Comparison of ENCODE assay signal across 25 cellular contexts in the genomic region with DNA sequence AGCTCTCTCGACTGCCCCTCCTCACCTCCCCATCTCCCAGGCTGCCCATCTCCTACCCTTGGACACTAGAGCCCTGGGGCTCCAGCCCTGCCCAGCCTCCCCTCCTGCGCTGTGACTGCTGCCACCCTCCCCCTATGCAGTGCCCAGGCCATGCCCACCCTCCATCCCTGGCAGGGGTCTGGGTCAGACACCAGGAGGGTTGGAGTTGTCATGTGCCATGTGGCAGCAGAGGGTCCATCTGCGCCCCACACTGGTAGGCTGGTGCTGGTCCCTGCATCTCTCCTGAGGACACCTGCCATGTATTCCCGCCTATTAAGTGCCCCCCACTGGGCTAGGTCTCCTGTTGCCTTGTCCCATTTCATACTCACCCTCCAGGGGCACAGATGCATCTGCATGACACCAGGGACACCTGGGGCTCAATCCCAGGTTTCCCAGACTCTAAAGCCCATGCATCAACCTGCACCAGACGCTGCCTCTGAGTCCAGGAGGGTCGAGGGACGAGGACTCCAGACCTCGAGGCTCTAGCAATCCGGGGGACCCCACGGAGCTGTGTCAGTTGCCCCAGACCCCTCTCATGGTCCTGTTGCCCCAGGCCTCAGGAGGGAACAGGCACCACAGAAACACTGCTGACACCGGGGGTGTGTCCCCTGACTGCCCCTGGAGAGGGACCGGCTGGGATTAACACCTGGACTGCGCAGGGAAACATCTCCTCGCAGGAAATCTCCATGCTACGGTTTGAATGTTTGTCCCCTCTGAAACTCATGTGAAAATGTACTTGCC.
"Had no signal": no experiment of that assay in that cellular context is flagged by ENCODE, and none has a peak within 500 bp of the region (broad histone marks: within the 10 kb centered on the region; RNA-seq: fewer than 3 reads in every experiment).

No MANE protein-coding gene starts in this region.

- H3K4me3 Mint-ChIP-seq: activated B cell treated with CpG ODN at 0.5 μM for 24 hours; activated CD4-positive, alpha-beta T cell treated with anti-CD3 and anti-CD28 coated beads for 36 hours; activated naive CD8-positive, alpha-beta T cell; naive thymus-derived CD8-positive, alpha-beta T cell; neural progenitor cell; stimulated activated naive CD8-positive, alpha-beta T cell treated with anti-CD3 and anti-CD28 coated beads, Interleukin-15, Interleukin-2, amounts not matched to agents 100 ng/mL and 50 ng/mL, for 24 hours; T-helper 17 cell had no signal

- H3K9me3 Mint-ChIP-seq: activated B cell treated with CpG ODN at 0.5 μM for 24 hours; naive thymus-derived CD8-positive, alpha-beta T cell; stimulated activated naive CD8-positive, alpha-beta T cell treated with anti-CD3 and anti-CD28 coated beads, Interleukin-15, Interleukin-2, amounts not matched to agents 100 ng/mL and 50 ng/mL, for 24 hours had no signal

- H3K27ac ChIP-seq: adrenal gland, gastroesophageal sphincter, neural progenitor cell, ovary, psoas muscle, right atrium auricular region, spleen, thyroid gland had no signal

- H3K36me3 Mint-ChIP-seq: activated naive CD8-positive, alpha-beta T cell; naive thymus-derived CD8-positive, alpha-beta T cell; neural progenitor cell had no signal

- H3K27me3 ChIP-seq: neural progenitor cell, ovary, right atrium auricular region, thyroid gland had no signal

- H3K36me3 ChIP-seq: adrenal gland, gastroesophageal sphincter, neural progenitor cell, ovary, right atrium auricular region, spleen, thyroid gland had no signal

- H3K4me1 ChIP-seq: adrenal gland, gastroesophageal sphincter, neural progenitor cell, psoas muscle, right atrium auricular region, thyroid gland had no signal

- H3K9me3 ChIP-seq: adrenal gland, gastroesophageal sphincter, ovary, psoas muscle, right atrium auricular region, spleen, thyroid gland had no signal

- DNase-seq: activated B cell treated with CpG ODN at 0.5 μM for 24 hours; activated CD4-positive, alpha-beta T cell treated with anti-CD3 and anti-CD28 coated beads for 36 hours; activated CD4-positive, alpha-beta T cell treated with anti-CD3 and anti-CD28 coated beads, Interleukin-2, amount 50 U/mL, for 4 hours; activated gamma-delta T cell treated with Interleukin-2 at 50 U/mL for 16 hours; activated T-cell treated with anti-CD3 and anti-CD28 coated beads for 4 hours; central memory CD4-positive, alpha-beta T cell; dermis blood vessel endothelial cell; head of caudate nucleus; hypothalamus; naive thymus-derived CD8-positive, alpha-beta T cell; ovary; psoas muscle; spleen; stimulated activated CD4-positive, alpha-beta T cell treated with anti-CD3 and anti-CD28 coated beads, Interleukin-4, amount 100 ng/mL, for 24 hours; substantia nigra; SW 1271; T-helper 17 cell; thyroid gland had no signal

- H3K27ac Mint-ChIP-seq: activated B cell treated with CpG ODN at 0.5 μM for 24 hours; activated CD4-positive, alpha-beta T cell treated with anti-CD3 and anti-CD28 coated beads for 36 hours; activated naive CD8-positive, alpha-beta T cell; naive thymus-derived CD8-positive, alpha-beta T cell; neural progenitor cell; stimulated activated naive CD8-positive, alpha-beta T cell treated with anti-CD3 and anti-CD28 coated beads, Interleukin-15, Interleukin-2, amounts not matched to agents 100 ng/mL and 50 ng/mL, for 24 hours; T-helper 17 cell had no signal

- H3K4me1 Mint-ChIP-seq: activated B cell treated with CpG ODN at 0.5 μM for 24 hours, T-helper 17 cell had no signal

- ATAC-seq: activated CD4-positive, alpha-beta T cell treated with anti-CD3 and anti-CD28 coated beads for 36 hours; gastroesophageal sphincter; naive thymus-derived CD8-positive, alpha-beta T cell; psoas muscle; T-helper 17 cell had no signal

- H3K4me3 ChIP-seq: adrenal gland, gastroesophageal sphincter, lung, neural progenitor cell, ovary, psoas muscle, right atrium auricular region, spleen, thyroid gland had no signal
